Comparison of ENCODE assay signal across 26 cellular contexts in the genomic region with DNA sequence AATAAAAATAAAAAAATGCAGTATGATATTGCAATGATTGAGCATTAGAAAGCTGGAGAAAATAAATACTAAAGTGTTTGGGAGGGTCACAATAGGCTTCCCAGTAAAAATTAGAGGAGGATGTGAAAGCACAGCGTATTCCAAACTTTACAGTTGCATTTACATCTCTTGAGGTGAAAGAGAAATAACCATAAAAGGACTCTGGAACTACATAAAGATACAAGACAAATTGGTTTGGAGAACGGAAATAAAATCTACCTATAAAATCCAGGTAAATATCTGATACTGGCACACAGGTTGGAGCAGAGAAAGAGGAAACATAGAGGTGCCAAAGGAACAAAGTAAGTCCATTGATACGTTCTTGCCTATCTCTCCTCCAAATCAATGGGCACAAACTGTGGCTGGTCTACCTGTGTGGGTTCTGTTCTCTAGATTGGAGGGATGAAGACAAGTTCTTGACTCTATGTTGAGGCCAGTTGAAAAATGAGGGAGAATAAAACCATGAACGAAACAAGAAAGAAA. TPM values are rescaled to one million over a fixed set of nuclear protein-coding genes. Genes with fewer than 3 reads are reported as not detected.
"Had no signal": no experiment of that assay in that cellular context is flagged by ENCODE, and none has a peak within 500 bp of the region (broad histone marks: within the 10 kb centered on the region; RNA-seq: fewer than 3 reads in every experiment).

A gene with protein sequence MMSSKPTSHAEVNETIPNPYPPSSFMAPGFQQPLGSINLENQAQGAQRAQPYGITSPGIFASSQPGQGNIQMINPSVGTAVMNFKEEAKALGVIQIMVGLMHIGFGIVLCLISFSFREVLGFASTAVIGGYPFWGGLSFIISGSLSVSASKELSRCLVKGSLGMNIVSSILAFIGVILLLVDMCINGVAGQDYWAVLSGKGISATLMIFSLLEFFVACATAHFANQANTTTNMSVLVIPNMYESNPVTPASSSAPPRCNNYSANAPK (plus strand): TSS at position 291 of the 522 bp plus-strand sequence. CDS start 4,541 bp downstream, outside the sequence.

- H3K27ac ChIP-seq: SJSA1, SK-N-MC had no signal

- FAIRE-seq: HepG2, RCC 7860 had no signal

- ATAC-seq: HepG2 had no signal

- H3K4me3 ChIP-seq: SJSA1, SK-N-MC had no signal

- H3K9me3 ChIP-seq: SJSA1 had no signal

- H3K4me1 ChIP-seq: SJSA1 had no signal

- DNase-seq: IMR-90, Kasumi-1, KG1, MV-4-11, NCI-H1048, NCI-H1105, NCI-H1417, NCI-H1436 treated with DMSO at 0.1 percent for 48 hours, NCI-H1694, NCI-H187 treated with DMSO at 0.1 percent for 48 hours, NCI-H2029 treated with DMSO at 0.1 percent for 48 hours, NCI-H226, NCI-H446, NCI-H510A, NCI-H524 treated with DMSO at 0.1 percent for 48 hours, NCI-H69, NCI-H774, Right ventricle myocardium superior, RPMI8226, SIG-M5 had no signal

- H3K36me3 ChIP-seq: SJSA1 had no signal

RNA-seq across cellular contexts. Expression of the gene that starts here (rescaled TPM):
- total RNA-seq: HepG2, HT1080, IMR-90, MCF 10A, Right ventricle myocardium superior, SJSA1 had no signal
- polyA plus RNA-seq: HepG2, IMR-90 had no signal
